ENCODE assay signal across 19 cellular contexts in the genomic region with DNA sequence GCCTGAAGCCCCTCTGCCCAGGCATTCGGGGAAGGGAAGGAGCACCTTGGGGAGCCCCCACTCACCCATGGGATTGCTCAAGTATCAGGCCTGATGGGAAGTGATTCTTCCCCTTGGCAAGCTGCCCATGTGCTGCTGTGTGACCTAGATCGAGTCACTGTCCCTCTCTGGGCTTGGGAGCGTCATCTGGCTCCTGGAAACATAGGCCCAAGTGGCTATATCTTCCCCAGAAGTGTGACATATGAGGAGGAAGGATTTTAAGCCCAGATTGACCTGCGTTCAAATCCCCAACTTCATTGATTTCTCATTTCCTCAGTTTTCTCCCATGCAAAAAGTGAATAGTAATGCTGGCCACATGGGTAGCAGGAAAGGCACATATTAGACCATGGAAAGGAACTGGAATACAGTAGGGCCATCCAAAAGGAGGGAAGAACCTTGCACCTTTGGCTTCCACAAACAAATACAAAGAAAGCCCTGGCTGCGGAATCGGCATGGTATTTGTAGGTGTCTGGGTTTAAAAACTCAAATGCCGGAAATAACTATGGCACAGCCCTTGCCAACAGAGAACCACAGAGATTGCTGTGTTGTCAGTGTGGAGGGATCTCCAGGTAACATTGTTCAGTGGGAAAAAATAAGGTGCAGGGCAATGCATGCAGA.
A peak's percentile ranks its signal among the peaks of the same experiment; 100 is the strongest.
DNase-seq lines count a peak whose midpoint lies in the region; ATAC-seq and TF ChIP-seq lines count a peak whose summit lies in the region.
"Had no signal": no experiment of that assay in that cellular context is flagged by ENCODE, and none has a peak within 500 bp of the region (broad histone marks: within the 10 kb centered on the region; RNA-seq: fewer than 3 reads in every experiment).

No MANE protein-coding gene starts in this region.

- TF ChIP-seq POLR2A in upper lobe of left lung (IDR thresholded peaks at IDR 0.05): no peak

- intact Hi-C loops in left ventricle myocardium inferior (cut with micrococcal nuclease) (no loop called here), Right ventricle myocardium superior (cut with DNase I) (no loop called here), OCI-LY7 (cut with micrococcal nuclease; ENCODE audit: unreplicated experiment) (no loop called here)

- 94% methylated on average over 7 of the region's 7 CpGs for WGBS in hepatocyte (ENCODE audit: low lambda C conversion rate, missing lambda C conversion rate)
- WGBS in upper lobe of left lung, 2 donors: 82 to 87% methylated on average over 7 of the region's 7 CpGs

- TF ChIP-seq EP300 in upper lobe of left lung (IDR thresholded peaks at IDR 0.05): no peak

- BruUV-seq in OCI-LY7 (replicated peaks; lab: Mats Ljungman, UMichigan): no TSS peak

- H3K36me3 ChIP-seq in left ventricle myocardium inferior: no peaks in the 10 kb centered on the region
- no peaks in the 10 kb centered on the region for H3K36me3 ChIP-seq in hepatocyte (replicated peaks; ENCODE audit: insufficient read depth, low read depth)
- H3K36me3 ChIP-seq in OCI-LY7 (ENCODE audit: insufficient read depth, low read length): no peaks in the 10 kb centered on the region
- no peaks in the 10 kb centered on the region for H3K36me3 ChIP-seq in upper lobe of left lung
- H3K36me3 ChIP-seq: Peyer's patch, SJCRH30 had no signal

- H3K4me1 ChIP-seq in left ventricle myocardium inferior (peaks cover 14% of the 10 kb centered on the region), hepatocyte (ENCODE audit: insufficient read depth) (peaks cover 10% of the 10 kb centered on the region), OCI-LY7 (ENCODE audit: insufficient read depth, low read length, poor library complexity, severe bottlenecking) (no peaks in the 10 kb centered on the region), upper lobe of left lung (peaks cover 3 to 10% (median 7%) of the 10 kb centered on the region in 4 donors)
- H3K4me1 ChIP-seq: SJCRH30 had no signal

- DNase-seq in left ventricle myocardium inferior (no peak), Right ventricle myocardium superior (no peak), hepatocyte (ENCODE audit: low spot score) (no peak), mesenteric fat pad (ENCODE audit: low spot score) (peak; percentile 78), OCI-LY7 (ENCODE audit: low spot score) (no peak), upper lobe of left lung (no peak), NCI-H446 (lab: John Stamatoyannopoulos, UW) (no peak)
- DNase-seq: GM23248, H9, IMR-90, Karpas-422, MV-4-11, NCI-H1105 treated with DMSO at 0.1 percent for 48 hours, NCI-H2029 treated with DMSO at 0.1 percent for 48 hours, NCI-H2171, NCI-H345, NCI-H524 treated with DMSO at 0.1 percent for 48 hours, Peyer's patch, SJCRH30 had no signal

- H3K9me3 ChIP-seq in left ventricle myocardium inferior (replicated peaks) (no peaks in the 10 kb centered on the region), hepatocyte (ENCODE audit: low read depth) (no peaks in the 10 kb centered on the region), OCI-LY7 (ENCODE audit: low read length) (no peaks in the 10 kb centered on the region), upper lobe of left lung (no peaks in the 10 kb centered on the region)
- H3K9me3 ChIP-seq: Peyer's patch, SJCRH30 had no signal

- H4K20me1 ChIP-seq in hepatocyte (ENCODE audit: insufficient read depth, poor library complexity, severe bottlenecking): no peaks in the 10 kb centered on the region
- H4K20me1 ChIP-seq in OCI-LY7 (ENCODE audit: insufficient read depth, low read length): no peaks in the 10 kb centered on the region

- H3K27me3 ChIP-seq in left ventricle myocardium inferior (ENCODE audit: low read depth) (no peaks in the 10 kb centered on the region), hepatocyte (no peaks in the 10 kb centered on the region), upper lobe of left lung (no peaks in the 10 kb centered on the region)
- H3K27me3 ChIP-seq: Peyer's patch had no signal

- H3K27ac ChIP-seq in left ventricle myocardium inferior (replicated peaks) (peak overlapping the region; percentile 62), hepatocyte (peak overlapping the region; percentile 28), OCI-LY7 (ENCODE audit: low read depth, low read length, poor library complexity, severe bottlenecking) (no peak overlapping the region), upper lobe of left lung (no peak overlapping the region)
- H3K27ac ChIP-seq: GM23248, SJCRH30 had no signal

- POLR2A ChIA-PET in OCI-LY7 (lab: Charles Lee): no interaction called here

- H3K4me3 ChIP-seq in left ventricle myocardium inferior (no peak overlapping the region), hepatocyte (no peak overlapping the region), OCI-LY7 (ENCODE audit: low read depth, low read length, poor library complexity, severe bottlenecking) (no peak overlapping the region), upper lobe of left lung (no peak overlapping the region)
- H3K4me3 ChIP-seq: GM23248, Peyer's patch, SJCRH30 had no signal

- ATAC-seq in Right ventricle myocardium superior (ENCODE audit: poor library complexity): no peak
- ATAC-seq in upper lobe of left lung (ENCODE audit: low FRiP score in 2 of 2): no peak

- H3K4me2 ChIP-seq in hepatocyte: no peak overlapping the region
- no peak overlapping the region for H3K4me2 ChIP-seq in OCI-LY7 (ENCODE audit: low read length)

- H3K9me2 ChIP-seq in hepatocyte (replicated peaks; ENCODE audit: insufficient read depth): no peaks in the 10 kb centered on the region
- H3K9me2 ChIP-seq in OCI-LY7 (ENCODE audit: insufficient read depth, low read length): no peaks in the 10 kb centered on the region

- H3K79me2 ChIP-seq in hepatocyte (no peaks in the 10 kb centered on the region), OCI-LY7 (ENCODE audit: insufficient read depth, low read depth, low read length) (no peaks in the 10 kb centered on the region)

- CTCF ChIA-PET in OCI-LY7 (lab: Charles Lee; ENCODE audit: unreplicated experiment): no interaction called here

- TF ChIP-seq CTCF in left ventricle myocardium inferior (IDR thresholded peaks at IDR 0.05; ENCODE audit: borderline replicate concordance): no peak
- no peak for TF ChIP-seq CTCF in hepatocyte (IDR thresholded peaks at IDR 0.05; ENCODE audit: poor library complexity)
- no peak for TF ChIP-seq CTCF in OCI-LY7 (conservative IDR thresholded peaks at IDR 0.05; ENCODE audit: low read length)
- TF ChIP-seq CTCF in upper lobe of left lung (IDR thresholded peaks at IDR 0.05): no peak

- H2AFZ ChIP-seq in hepatocyte: no peak overlapping the region
- no peak overlapping the region for H2AFZ ChIP-seq in OCI-LY7 (ENCODE audit: low read length)
- H2AFZ ChIP-seq: GM23248 had no signal

Comparison
In these comparisons a context has a peak if more than half of its experiments do, and no peak if none do; other contexts are left out.
1. H3K27ac ChIP-seq: peak in left ventricle myocardium inferior (single experiment) and hepatocyte (single experiment); none in OCI-LY7 (single experiment) and upper lobe of left lung (0 of 4).